17 cellular contexts compared by ENCODE assay signal in genomic region chr9:109095321-109095720, GRCh38. TPM values are rescaled to one million over a fixed set of nuclear protein-coding genes. Genes with fewer than 3 reads are reported as not detected.
DNase-seq lines count a peak whose midpoint lies in the region; ATAC-seq and TF ChIP-seq lines count a peak whose summit lies in the region.
"Had no signal": no experiment of that assay in that cellular context is flagged by ENCODE, and none has a peak within 500 bp of the region (broad histone marks: within the 10 kb centered on the region; RNA-seq: fewer than 3 reads in every experiment).

No MANE protein-coding gene starts in this region.

- H3K27me3 ChIP-seq in heart left ventricle (no peaks in the 10 kb centered on the region), esophagus muscularis mucosa (no peaks in the 10 kb centered on the region), neuronal stem cell (ENCODE audit: control insufficient read depth in 3 of 3, insufficient read depth in 3 of 3, low read depth in 1 of 3, low read length in 3 of 3) (no peaks in the 10 kb centered on the region)
- H3K27me3 ChIP-seq: Peyer's patch had no signal

- H2BK120ac ChIP-seq in neuronal stem cell (ENCODE audit: low read depth, low read length): no peak overlapping the region

- H3K14ac ChIP-seq in neuronal stem cell (ENCODE audit: low read length): no peak overlapping the region

- no peak overlapping the region for H2BK15ac ChIP-seq in neuronal stem cell (ENCODE audit: low read length)

- H3K9me3 ChIP-seq in heart left ventricle: no peaks in the 10 kb centered on the region
- no peaks in the 10 kb centered on the region for H3K9me3 ChIP-seq in esophagus muscularis mucosa
- no peaks in the 10 kb centered on the region for H3K9me3 ChIP-seq in neuronal stem cell (replicated peaks in 1 of 2; ENCODE audit: control insufficient read depth in 2 of 2, insufficient read depth in 1 of 2, low read depth in 1 of 2, low read length in 2 of 2)
- H3K9me3 ChIP-seq: Peyer's patch had no signal

- CTCF ChIA-PET in activated CD8-positive, alpha-beta memory T cell treated with anti-CD3 and anti-CD28 coated beads, Interleukin-2, amount 10 ng/mL, durations not matched to agents 7 days and 5 days (lab: Charles Lee): no interaction called here

- no peak overlapping the region for H3K9ac ChIP-seq in neuronal stem cell (ENCODE audit: low read depth, low read length, poor library complexity)

- no peak overlapping the region for H3K4ac ChIP-seq in neuronal stem cell (ENCODE audit: low read length)

- no peaks in the 10 kb centered on the region for H3K27me3 Mint-ChIP-seq in progenitor cell of endocrine pancreas
- no peaks in the 10 kb centered on the region for H3K27me3 Mint-ChIP-seq in activated CD8-positive, alpha-beta memory T cell treated with anti-CD3 and anti-CD28 coated beads, Interleukin-2, amount 10 ng/mL, durations not matched to agents 7 days and 5 days

- H2BK5ac ChIP-seq in neuronal stem cell (ENCODE audit: low read length): no peak overlapping the region

- peak overlapping the region; percentile 1 for H3K27ac Mint-ChIP-seq in progenitor cell of endocrine pancreas
- no peak overlapping the region for H3K27ac Mint-ChIP-seq in activated CD8-positive, alpha-beta memory T cell treated with anti-CD3 and anti-CD28 coated beads, Interleukin-2, amount 10 ng/mL, durations not matched to agents 7 days and 5 days
- H3K27ac Mint-ChIP-seq: HFFc6 had no signal

- H3K4me2 ChIP-seq in neuronal stem cell (ENCODE audit: insufficient read depth, low read length, poor library complexity, severe bottlenecking): no peak overlapping the region

- H3K27ac ChIP-seq in heart left ventricle: peak overlapping the region in 9 of 12 donors; percentile 24 to 88 (median 78)
- peak overlapping the region in 3 of 4 donors; percentile 71 to 81 (median 72) for H3K27ac ChIP-seq in esophagus muscularis mucosa (replicated peaks in 1 of 4)
- no peak overlapping the region for H3K27ac ChIP-seq in neuronal stem cell (replicated peaks; ENCODE audit: low read length)
- H3K27ac ChIP-seq in caudate nucleus (ENCODE audit: low read depth, low read length): no peak overlapping the region
- H3K27ac ChIP-seq: C4-2B had no signal

- intact Hi-C loops in heart left ventricle (cut with DNase I) (no loop called here), Right ventricle myocardium inferior (cut with DNase I) (loop anchor here (2.0 kb wide), 1 partner anchor 23 kb away; the partner anchor contains the start of gene TMEM245), esophagus muscularis mucosa (cut with DNase I) (loop anchor here (5.0 kb wide), 1 partner anchor 78 kb away; no protein-coding TSS in a partner anchor)

- no peak overlapping the region for H4K8ac ChIP-seq in neuronal stem cell (ENCODE audit: low read depth, low read length)

- no peak overlapping the region for H3K4me3 Mint-ChIP-seq in progenitor cell of endocrine pancreas (ENCODE audit: low read depth)
- H3K4me3 Mint-ChIP-seq in activated CD8-positive, alpha-beta memory T cell treated with anti-CD3 and anti-CD28 coated beads, Interleukin-2, amount 10 ng/mL, durations not matched to agents 7 days and 5 days: no peak overlapping the region

- H2AFZ ChIP-seq in neuronal stem cell (ENCODE audit: low read length): no peak overlapping the region

- H2AK5ac ChIP-seq in neuronal stem cell (ENCODE audit: low read depth, low read length): no peak overlapping the region

- peaks cover 3% of the 10 kb centered on the region for H3K79me1 ChIP-seq in neuronal stem cell (ENCODE audit: low read depth, low read length)

- no peak for TF ChIP-seq EP300 in esophagus muscularis mucosa (IDR thresholded peaks at IDR 0.05)

- H3K36me3 Mint-ChIP-seq in progenitor cell of endocrine pancreas (ENCODE audit: insufficient read depth): peaks cover 17% of the 10 kb centered on the region
- peaks cover 69% of the 10 kb centered on the region for H3K36me3 Mint-ChIP-seq in activated CD8-positive, alpha-beta memory T cell treated with anti-CD3 and anti-CD28 coated beads, Interleukin-2, amount 10 ng/mL, durations not matched to agents 7 days and 5 days

- no peak overlapping the region for H3K23ac ChIP-seq in neuronal stem cell (ENCODE audit: low read depth, low read length, poor library complexity)

- H3K36me3 ChIP-seq in heart left ventricle (peaks cover 0 to 47% (median 29%) of the 10 kb centered on the region in 9 donors), esophagus muscularis mucosa (peaks cover 0 to 28% (median 10%) of the 10 kb centered on the region in 4 donors), neuronal stem cell (replicated peaks in 1 of 2; ENCODE audit: control insufficient read depth in 2 of 2, insufficient read depth in 2 of 2, low read length in 2 of 2) (peaks cover 7 to 72% of the 10 kb centered on the region in 2 donors)

- ATAC-seq in heart left ventricle: no peak
- no peak for ATAC-seq in Right ventricle myocardium inferior
- ATAC-seq in activated CD8-positive, alpha-beta memory T cell treated with anti-CD3 and anti-CD28 coated beads, Interleukin-2, amount 10 ng/mL, durations not matched to agents 7 days and 5 days: no peak

- H3K18ac ChIP-seq in neuronal stem cell (ENCODE audit: low read length): no peak overlapping the region

- no peaks in the 10 kb centered on the region for H3K9me3 Mint-ChIP-seq in progenitor cell of endocrine pancreas (ENCODE audit: low read depth)
- H3K9me3 Mint-ChIP-seq in activated CD8-positive, alpha-beta memory T cell treated with anti-CD3 and anti-CD28 coated beads, Interleukin-2, amount 10 ng/mL, durations not matched to agents 7 days and 5 days (ENCODE audit: low read depth): no peaks in the 10 kb centered on the region
- H3K9me3 Mint-ChIP-seq: HFFc6 had no signal

- TF ChIP-seq CTCF in heart left ventricle (IDR thresholded peaks at IDR 0.05): no peak
- TF ChIP-seq CTCF in esophagus muscularis mucosa (IDR thresholded peaks at IDR 0.05): no peak
- TF ChIP-seq CTCF in progenitor cell of endocrine pancreas (IDR thresholded peaks at IDR 0.05; ENCODE audit: unreplicated experiment): no peak

- TF ChIP-seq POLR2A in heart left ventricle (IDR thresholded peaks at IDR 0.05) (no peak), esophagus muscularis mucosa (IDR thresholded peaks at IDR 0.05; ENCODE audit: low read depth) (no peak)

- peaks cover 44% of the 10 kb centered on the region for H3K4me1 Mint-ChIP-seq in progenitor cell of endocrine pancreas (ENCODE audit: low read depth)
- peaks cover 60% of the 10 kb centered on the region for H3K4me1 Mint-ChIP-seq in activated CD8-positive, alpha-beta memory T cell treated with anti-CD3 and anti-CD28 coated beads, Interleukin-2, amount 10 ng/mL, durations not matched to agents 7 days and 5 days

- 54 to 74% (median 59%) methylated on average over 3 of the region's 3 CpGs for WGBS in heart left ventricle, 4 donors
- 49% methylated on average over 3 of the region's 3 CpGs for WGBS in esophagus muscularis mucosa
- WGBS in neuronal stem cell (ENCODE audit: extremely low coverage in 2 of 2, insufficient read length in 2 of 2, insufficient replicate concordance in 1 of 2), 2 donors: no CpG with 5 or more reads among the region's 3 CpGs

- H3K4me3 ChIP-seq in heart left ventricle (no peak overlapping the region), esophagus muscularis mucosa (no peak overlapping the region), neuronal stem cell (ENCODE audit: low read length in 2 of 2) (no peak overlapping the region)
- H3K4me3 ChIP-seq: Peyer's patch had no signal

- H3K4me1 ChIP-seq in heart left ventricle (peaks cover 13 to 80% (median 53%) of the 10 kb centered on the region in 12 donors), esophagus muscularis mucosa (peaks cover 52 to 87% (median 83%) of the 10 kb centered on the region in 4 donors), neuronal stem cell (ENCODE audit: control insufficient read depth in 2 of 2, insufficient read depth in 1 of 2, low read depth in 1 of 2, low read length in 2 of 2) (peaks cover 4 to 13% of the 10 kb centered on the region in 2 donors)

- DNase-seq in heart left ventricle: no peak
- no peak for DNase-seq in Right ventricle myocardium inferior (ENCODE audit: missing footprints)
- DNase-seq in esophagus muscularis mucosa (ENCODE audit: extremely low spot score): no peak
- DNase-seq in progenitor cell of endocrine pancreas (ENCODE audit: low spot score, unreplicated experiment): no peak
- no peak for DNase-seq in neuronal stem cell (ENCODE audit: low spot score)
- no peak for DNase-seq in activated CD8-positive, alpha-beta memory T cell treated with anti-CD3 and anti-CD28 coated beads, Interleukin-2, amount 10 ng/mL, durations not matched to agents 7 days and 5 days
- no peak for DNase-seq in caudate nucleus (lab: John Stamatoyannopoulos, UW)
- DNase-seq: Calu3, DMS53, HFFc6, KBM-7, NCI-H1436, NCI-H2029, NCI-H524, Peyer's patch, Right ventricle myocardium superior had no signal

- no peak overlapping the region for H2BK12ac ChIP-seq in neuronal stem cell (ENCODE audit: low read length)

- H4K91ac ChIP-seq in neuronal stem cell (ENCODE audit: low read depth, low read length, poor library complexity): no peak overlapping the region

RNA-seq across cellular contexts. Expression of gene TMEM245, which starts 24.4 kb away (rescaled TPM):
- total RNA-seq in heart left ventricle (100 to 1,000 TPM in 5 of 9 donors, 10 to 100 TPM in 4; 84.4 to 174 (median 103) TPM), Right ventricle myocardium inferior (95.1 TPM), esophagus muscularis mucosa (100 to 1,000 TPM; 109 to 192 (median 137) TPM), progenitor cell of endocrine pancreas (51.1 and 57.2 TPM in 2 replicates)
- polyA plus RNA-seq in heart left ventricle: 10 to 100 TPM; 16.7 to 79.7 TPM
- polyA plus RNA-seq in neuronal stem cell (2013, experiment 1 of 2): 46.2 TPM
- polyA plus RNA-seq in neuronal stem cell (2013, experiment 2 of 2): 48.0 TPM
- 10 to 100 TPM; 25.9 to 39.2 TPM for total RNA-seq in activated CD8-positive, alpha-beta memory T cell treated with anti-CD3 and anti-CD28 coated beads, Interleukin-2, amount 10 ng/mL, durations not matched to agents 7 days and 5 days

Comparison
In these comparisons a context has a peak if more than half of its experiments do, and no peak if none do; other contexts are left out.
1. intact Hi-C loops: an anchor here in Right ventricle myocardium inferior (2.0 kb wide) and esophagus muscularis mucosa (5.0 kb wide); none called in heart left ventricle.
2. H3K27ac ChIP-seq: peak in heart left ventricle (9 of 12) and esophagus muscularis mucosa (3 of 4); none in neuronal stem cell (single experiment) and caudate nucleus (single experiment).